In the genomic region with DNA sequence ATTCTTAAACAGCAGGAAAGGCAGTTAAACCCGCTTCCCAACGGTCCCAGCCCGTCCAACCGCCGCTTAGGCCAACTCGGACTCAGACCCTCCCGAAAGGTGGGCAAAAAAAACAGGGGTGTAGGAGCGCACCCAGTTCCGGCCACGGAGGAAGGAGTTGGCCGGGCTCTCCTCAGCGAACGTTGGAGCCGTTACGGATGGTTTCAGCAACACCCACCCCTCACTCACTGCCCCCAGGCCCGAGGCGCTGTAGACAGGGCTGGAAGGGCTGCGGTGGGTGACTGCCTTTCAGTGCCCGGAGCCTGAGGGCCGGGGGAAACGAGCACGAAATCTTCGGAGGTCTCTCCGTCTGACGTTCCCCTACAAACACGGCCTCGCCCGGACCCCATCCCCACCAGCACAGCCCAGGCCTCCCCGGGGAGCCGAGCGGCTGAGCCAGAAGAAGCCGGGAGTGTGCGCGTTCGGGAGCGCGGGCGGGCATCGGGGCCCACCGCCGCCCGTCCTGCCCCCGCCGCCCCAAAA, we compare ENCODE assay signal across 1 cellular context.
TF ChIP-seq lines count a peak whose summit lies in the region.

No MANE protein-coding gene starts in this region.

TF ChIP-seq in HepG2, 621 proteins besides CTCF, POLR2A, EP300 and RAD21 (continued from another document):
- TF ChIP-seq KDM2A (CRISPR knock-in tag; IDR thresholded peaks at IDR 0.05; ENCODE audit: borderline replicate concordance, low read depth) (0 out of 2 replicates have a peak, but pooled peaks have one; percentile 25), DMAP1 (CRISPR knock-in tag; IDR thresholded peaks at IDR 0.05) (peak; percentile 24; the same call in 1 of the 2 replicates), JARID2 (CRISPR knock-in tag; IDR thresholded peaks at IDR 0.05; ENCODE audit: insufficient replicate concordance) (no peak), HNRNPLL (IDR thresholded peaks at IDR 0.05; ENCODE audit: low read depth, low read length, poor library complexity, severe bottlenecking) (peak; percentile 35), AHR (CRISPR knock-in tag; IDR thresholded peaks at IDR 0.05) (0 out of 2 replicates have a peak, but pooled peaks have one; percentile 25), TEAD3 (CRISPR knock-in tag; optimal IDR thresholded peaks at IDR 0.05; ENCODE audit: borderline replicate concordance) (no peak), MEIS2 (CRISPR knock-in tag; IDR thresholded peaks at IDR 0.05) (0 out of 2 replicates have a peak, but pooled peaks have one; percentile 22), ZMYM2 (CRISPR knock-in tag; IDR thresholded peaks at IDR 0.05) (no peak), HES4 (CRISPR knock-in tag; IDR thresholded peaks at IDR 0.05; ENCODE audit: borderline replicate concordance) (no peak), SOX5 (CRISPR knock-in tag; IDR thresholded peaks at IDR 0.05; ENCODE audit: borderline replicate concordance) (no peak), ZNF441 (CRISPR knock-in tag; IDR thresholded peaks at IDR 0.05; ENCODE audit: borderline replicate concordance) (no peak), ZFY (CRISPR knock-in tag; IDR thresholded peaks at IDR 0.05) (peak; percentile 54), ZNF563 (CRISPR knock-in tag; IDR thresholded peaks at IDR 0.05) (peak; percentile 50; the same call in 1 of the 2 replicates), ZNF75D (CRISPR knock-in tag; IDR thresholded peaks at IDR 0.05; ENCODE audit: borderline replicate concordance) (no peak), ZNF775 (CRISPR knock-in tag; IDR thresholded peaks at IDR 0.05; ENCODE audit: borderline replicate concordance) (no peak), HOXA7 (CRISPR knock-in tag; IDR thresholded peaks at IDR 0.05) (no peak), PATZ1 (CRISPR knock-in tag; IDR thresholded peaks at IDR 0.05) (0 out of 2 replicates have a peak, but pooled peaks have one; percentile 19), AGO1 (IDR thresholded peaks at IDR 0.05; ENCODE audit: low read depth, low read length, poor library complexity, severe bottlenecking) (peak; percentile 37), BCL6 (CRISPR knock-in tag; IDR thresholded peaks at IDR 0.05) (no peak), NR2F1 (CRISPR knock-in tag; IDR thresholded peaks at IDR 0.05) (no peak), ZNF609 (CRISPR knock-in tag; IDR thresholded peaks at IDR 0.05; ENCODE audit: borderline replicate concordance) (0 out of 2 replicates have a peak, but pooled peaks have one; percentile 34)
